In genomic region chr6:87590989-87591388, GRCh38 we compare ENCODE assay signal across 8 cellular contexts. TPM values are rescaled to one million over a fixed set of nuclear protein-coding genes. Genes with fewer than 3 reads are reported as not detected.
DNase-seq lines count a peak whose midpoint lies in the region; ATAC-seq, FAIRE-seq and TF ChIP-seq lines count a peak whose summit lies in the region.

No MANE protein-coding gene starts in this region.

- no peaks in the 10 kb centered on the region for H3K9me3 ChIP-seq in Panc1 (ENCODE audit: control insufficient read depth, insufficient read depth, low read depth, low read length)
- no peaks in the 10 kb centered on the region for H3K9me3 ChIP-seq in endothelial cell of umbilical vein (replicated peaks; ENCODE audit: control insufficient read depth, insufficient read depth, low read length)
- no peaks in the 10 kb centered on the region for H3K9me3 ChIP-seq in ovary

- dilution Hi-C loops in endothelial cell of umbilical vein (cut with MboI; ENCODE audit: extremely low pct_ligation_motif_present, low sequenced_read_pairs) = no loop called here

- no peaks in the 10 kb centered on the region for H4K20me1 ChIP-seq in endothelial cell of umbilical vein (replicated peaks; ENCODE audit: control insufficient read depth, extremely low read depth, insufficient read depth, low read length)

- H3K9me1 ChIP-seq in endothelial cell of umbilical vein (replicated peaks; ENCODE audit: control insufficient read depth, extremely low read depth, insufficient read depth, low read length) = no peaks in the 10 kb centered on the region

- peaks cover 54% of the 10 kb centered on the region for H3K79me2 ChIP-seq in endothelial cell of umbilical vein (ENCODE audit: control insufficient read depth, insufficient read depth, low read length)

- BruUV-seq in Panc1 (replicated peaks; lab: Mats Ljungman, UMichigan) = no TSS peak
- BruUV-seq in endothelial cell of umbilical vein (replicated peaks; lab: Mats Ljungman, UMichigan) = no TSS peak

- no peak for FAIRE-seq in endothelial cell of umbilical vein (lab: Jason Lieb, UNC)

- H3K4me1 ChIP-seq in Panc1 (ENCODE audit: control insufficient read depth, insufficient read depth, low read length) (peaks cover 4% of the 10 kb centered on the region; the same call in 1 of the 2 replicates), endothelial cell of umbilical vein (ENCODE audit: control insufficient read depth, extremely low read depth, insufficient read depth, low read length) (peaks cover 16% of the 10 kb centered on the region), ovary (ENCODE audit: insufficient read depth) (peaks cover 20% of the 10 kb centered on the region)

- H2AFZ ChIP-seq in endothelial cell of umbilical vein (ENCODE audit: low read depth, low read length) = no peak overlapping the region

- TF ChIP-seq POLR2A in endothelial cell of umbilical vein (IDR thresholded peaks at IDR 0.05; ENCODE audit: low read depth, low read length) = no peak
- no peak for TF ChIP-seq POLR2A in ovary (IDR thresholded peaks at IDR 0.05)

- in situ Hi-C loops in Panc1 (cut with HindIII; ENCODE audit: low pct_unique_long_range_greater_than_20kb, low sequenced_read_pairs) = no loop called here

- H3K4me3 ChIP-seq in Panc1 (ENCODE audit: low read depth in 2 of 2, low read length in 2 of 2) (peak overlapping the region; percentile 95 to 100), endothelial cell of umbilical vein (replicated peaks in 1 of 3; ENCODE audit: insufficient read depth in 1 of 3, low read depth in 1 of 3, low read length in 3 of 3) (peak overlapping the region in 1 of 3 experiments; percentile 94), ovary (peak overlapping the region; percentile 52)

- H3K27ac ChIP-seq in Panc1 (ENCODE audit: low read length) (peak overlapping the region; percentile 98), endothelial cell of umbilical vein (ENCODE audit: insufficient read depth, low read depth, low read length) (no peak overlapping the region), ovary (no peak overlapping the region)

- H3K36me3 ChIP-seq in Panc1 (ENCODE audit: control insufficient read depth, insufficient read depth, low read length) (peaks cover 17% of the 10 kb centered on the region), endothelial cell of umbilical vein (ENCODE audit: control insufficient read depth in 2 of 2, extremely low read depth in 1 of 2, insufficient read depth in 2 of 2, low read length in 2 of 2) (no peaks in the 10 kb centered on the region), ovary (no peaks in the 10 kb centered on the region)

- H3K27me3 ChIP-seq in Panc1 (ENCODE audit: control insufficient read depth, insufficient read depth, low read length) (no peaks in the 10 kb centered on the region), endothelial cell of umbilical vein (ENCODE audit: control insufficient read depth in 2 of 2, insufficient read depth in 2 of 2, low read length in 2 of 2) (no peaks in the 10 kb centered on the region), ovary (no peaks in the 10 kb centered on the region)

- no peak for TF ChIP-seq EP300 in ovary (IDR thresholded peaks at IDR 0.05)

- POLR2A ChIA-PET in Panc1 (lab: Charles Lee) (interaction anchor here (0.6 kb wide), 1 partner anchor 187 kb away, joined by 12 read pairs; no protein-coding TSS in a partner anchor), endothelial cell of umbilical vein (lab: Charles Lee) (no interaction called here)

- TF ChIP-seq CTCF in Panc1 (IDR thresholded peaks at IDR 0.05) = no peak
- no peak for TF ChIP-seq CTCF in endothelial cell of umbilical vein (IDR thresholded peaks at IDR 0.05; ENCODE audit: extremely low read depth in 1 of 2, insufficient read depth in 1 of 2, low read depth in 1 of 2, low read length in 2 of 2)
- no peak for TF ChIP-seq CTCF in ovary (IDR thresholded peaks at IDR 0.05)

- 56 to 68% (median 59%) methylated on average over 4 of the region's 4 CpGs for WGBS in ovary, 3 donors

- ATAC-seq in Panc1 = no peak
- ATAC-seq in HG02852 (IDR thresholded peaks at IDR 0.05; ENCODE audit: unreplicated experiment) = no peak
- no peak for ATAC-seq in GM21723 (IDR thresholded peaks at IDR 0.05; ENCODE audit: unreplicated experiment)
- no peak for ATAC-seq in GM18519 (IDR thresholded peaks at IDR 0.05; ENCODE audit: low FRiP score, unreplicated experiment)

- peak overlapping the region; percentile 83 for H3K4me2 ChIP-seq in endothelial cell of umbilical vein (ENCODE audit: insufficient read depth, low read length)

- peak overlapping the region; percentile 69 for H3K9ac ChIP-seq in endothelial cell of umbilical vein (replicated peaks; ENCODE audit: extremely low read depth, insufficient read depth, low read length)

- CTCF ChIA-PET in Panc1 (lab: Charles Lee) (no interaction called here), endothelial cell of umbilical vein (lab: Charles Lee) (no interaction called here)

- DNase-seq in EL (peak; percentile 4), Panc1 (ENCODE audit: low read depth, low spot score) (no peak), endothelial cell of umbilical vein (ENCODE audit: low read depth, low spot score) (no peak), ovary (no peak)
- no peak for DNase-seq in stimulated activated CD4-positive, alpha-beta T cell treated with anti-CD3 and anti-CD28 coated beads, Interleukin-1b, Interleukin-23, amount 100 ng/mL, for 48 hours

- intact Hi-C loops in Panc1 (cut with micrococcal nuclease; ENCODE audit: unreplicated experiment) = no loop called here
- intact Hi-C loops in endothelial cell of umbilical vein (cut with micrococcal nuclease) = loop anchor here (1.0 to 2.0 kb wide), 2 partner anchors 110 to 182 kb away; no protein-coding TSS in a partner anchor
- intact Hi-C loops in ovary (cut with DNase I) = loop anchor here in 1 of 4 donors (10.0 kb wide), 1 partner anchor 436 kb away; the partner anchor contains the start of gene ZNF292

TF ChIP-seq in endothelial cell of umbilical vein, 7 proteins besides CTCF, POLR2A, EP300 and RAD21:
- no peak for TF ChIP-seq FOS (IDR thresholded peaks at IDR 0.05; ENCODE audit: borderline replicate concordance, insufficient read depth, low read length)
- TF ChIP-seq MYC (IDR thresholded peaks at IDR 0.05; ENCODE audit: low read depth, low read length) = no peak
- no peak for TF ChIP-seq POLR2AphosphoS5 (IDR thresholded peaks at IDR 0.05; ENCODE audit: insufficient read depth, low read depth, low read length)
- TF ChIP-seq JUN (IDR thresholded peaks at IDR 0.05; ENCODE audit: borderline replicate concordance, insufficient read depth, insufficient read length, low read depth) = no peak
- TF ChIP-seq GATA2 (IDR thresholded peaks at IDR 0.05; ENCODE audit: insufficient read depth, insufficient read length, low read depth, low read length) = no peak
- no peak for TF ChIP-seq MAX (IDR thresholded peaks at IDR 0.05; ENCODE audit: insufficient read depth, insufficient read length)
- TF ChIP-seq EZH2 (IDR thresholded peaks at IDR 0.05; ENCODE audit: borderline replicate concordance, low read depth, low read length, severe bottlenecking) = no peak

RNA-seq across cellular contexts. Expression of gene ORC3, which starts 1.1 kb away (rescaled TPM):
- total RNA-seq in Panc1 (2021; ENCODE audit: unreplicated experiment) = 36.9 TPM
- polyA plus RNA-seq in Panc1 (2012; ENCODE audit: insufficient read length) = 19.1 TPM
- 17.9 and 20.1 TPM in 2 replicates for total RNA-seq in endothelial cell of umbilical vein
- polyA plus RNA-seq in endothelial cell of umbilical vein = 8.0 and 9.2 TPM in 2 replicates
- 16.0 and 17.5 TPM in 2 replicates for polyA plus RNA-seq in endothelial cell of umbilical vein (2011; cell fraction: cytosol; rRNA removed)
- 24.3 and 34.5 TPM in 2 replicates for polyA plus RNA-seq in endothelial cell of umbilical vein (2011; cell fraction: nucleus; rRNA removed)
- polyA plus RNA-seq in endothelial cell of umbilical vein (2012) = 13.5 and 20.2 TPM in 2 replicates
- polyA minus RNA-seq in endothelial cell of umbilical vein = 9.1 and 10.8 TPM in 2 replicates
- polyA minus RNA-seq in endothelial cell of umbilical vein (2011; cell fraction: cytosol; rRNA and poly(A)+ RNA removed) = 11.3 TPM
- polyA minus RNA-seq in endothelial cell of umbilical vein (2011; cell fraction: nucleus; rRNA and poly(A)+ RNA removed) = 17.0 and 33.2 TPM in 2 replicates
- total RNA-seq in ovary = 10 to 100 TPM; 18.2 to 35.8 (median 26.7) TPM
- polyA plus RNA-seq in ovary = 10 to 100 TPM; 17.4 to 24.6 TPM

RNA-seq across cellular contexts. Expression of gene RARS2, which starts 1.2 kb away (rescaled TPM):
- total RNA-seq in Panc1 (2021; ENCODE audit: unreplicated experiment) = 38.3 TPM
- 23.5 TPM for polyA plus RNA-seq in Panc1 (2012; ENCODE audit: insufficient read length)
- 33.7 and 34.0 TPM in 2 replicates for total RNA-seq in endothelial cell of umbilical vein
- polyA plus RNA-seq in endothelial cell of umbilical vein = 7.4 TPM in 2 replicates
- 8.4 and 10.1 TPM in 2 replicates for polyA plus RNA-seq in endothelial cell of umbilical vein (2011; cell fraction: cytosol; rRNA removed)
- 15.9 and 21.1 TPM in 2 replicates for polyA plus RNA-seq in endothelial cell of umbilical vein (2011; cell fraction: nucleus; rRNA removed)
- polyA plus RNA-seq in endothelial cell of umbilical vein (2012) = 27.4 and 32.8 TPM in 2 replicates
- 9.3 and 10.1 TPM in 2 replicates for polyA minus RNA-seq in endothelial cell of umbilical vein
- polyA minus RNA-seq in endothelial cell of umbilical vein (2011; cell fraction: cytosol; rRNA and poly(A)+ RNA removed) = 6.1 TPM
- 18.4 and 28.8 TPM in 2 replicates for polyA minus RNA-seq in endothelial cell of umbilical vein (2011; cell fraction: nucleus; rRNA and poly(A)+ RNA removed)
- 10 to 100 TPM; 14.0 to 30.6 (median 24.6) TPM for total RNA-seq in ovary
- 10 to 100 TPM; 18.8 to 40.4 TPM for polyA plus RNA-seq in ovary
